In genomic region chr2:11362781-11363099, GRCh38 we compare ENCODE assay signal across 2 cellular contexts.
A peak's percentile ranks its signal among the peaks of the same experiment; 100 is the strongest.
TF ChIP-seq lines count a peak whose summit lies in the region.

No MANE protein-coding gene starts in this region.

TF ChIP-seq in SK-N-SH, 30 proteins besides CTCF, POLR2A, EP300 and RAD21:
- TF ChIP-seq PBX3 (IDR thresholded peaks at IDR 0.05) = 0 out of 2 replicates have a peak, but pooled peaks have one; percentile 32
- no peak for TF ChIP-seq CHD2 (IDR thresholded peaks at IDR 0.05; ENCODE audit: low read length, partially characterized antibody)

TF ChIP-seq in SK-N-SH treated with all-trans-retinoic acid at 6 μM for 48 hours, 23 proteins besides CTCF, POLR2A, EP300 and RAD21 (continued from another document):
- TF ChIP-seq, protein P1, sequence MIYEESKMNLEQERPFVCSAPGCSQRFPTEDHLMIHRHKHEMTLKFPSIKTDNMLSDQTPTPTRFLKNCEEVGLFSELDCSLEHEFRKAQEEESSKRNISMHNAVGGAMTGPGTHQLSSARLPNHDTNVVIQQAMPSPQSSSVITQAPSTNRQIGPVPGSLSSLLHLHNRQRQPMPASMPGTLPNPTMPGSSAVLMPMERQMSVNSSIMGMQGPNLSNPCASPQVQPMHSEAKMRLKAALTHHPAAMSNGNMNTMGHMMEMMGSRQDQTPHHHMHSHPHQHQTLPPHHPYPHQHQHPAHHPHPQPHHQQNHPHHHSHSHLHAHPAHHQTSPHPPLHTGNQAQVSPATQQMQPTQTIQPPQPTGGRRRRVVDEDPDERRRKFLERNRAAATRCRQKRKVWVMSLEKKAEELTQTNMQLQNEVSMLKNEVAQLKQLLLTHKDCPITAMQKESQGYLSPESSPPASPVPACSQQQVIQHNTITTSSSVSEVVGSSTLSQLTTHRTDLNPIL (CRISPR knock-in tag; IDR thresholded peaks at IDR 0.05; ENCODE audit: low read depth) = no peak
- TF ChIP-seq ZNF565 (CRISPR knock-in tag; conservative IDR thresholded peaks at IDR 0.05; ENCODE audit: low read depth) = no peak
- TF ChIP-seq, protein P2, sequence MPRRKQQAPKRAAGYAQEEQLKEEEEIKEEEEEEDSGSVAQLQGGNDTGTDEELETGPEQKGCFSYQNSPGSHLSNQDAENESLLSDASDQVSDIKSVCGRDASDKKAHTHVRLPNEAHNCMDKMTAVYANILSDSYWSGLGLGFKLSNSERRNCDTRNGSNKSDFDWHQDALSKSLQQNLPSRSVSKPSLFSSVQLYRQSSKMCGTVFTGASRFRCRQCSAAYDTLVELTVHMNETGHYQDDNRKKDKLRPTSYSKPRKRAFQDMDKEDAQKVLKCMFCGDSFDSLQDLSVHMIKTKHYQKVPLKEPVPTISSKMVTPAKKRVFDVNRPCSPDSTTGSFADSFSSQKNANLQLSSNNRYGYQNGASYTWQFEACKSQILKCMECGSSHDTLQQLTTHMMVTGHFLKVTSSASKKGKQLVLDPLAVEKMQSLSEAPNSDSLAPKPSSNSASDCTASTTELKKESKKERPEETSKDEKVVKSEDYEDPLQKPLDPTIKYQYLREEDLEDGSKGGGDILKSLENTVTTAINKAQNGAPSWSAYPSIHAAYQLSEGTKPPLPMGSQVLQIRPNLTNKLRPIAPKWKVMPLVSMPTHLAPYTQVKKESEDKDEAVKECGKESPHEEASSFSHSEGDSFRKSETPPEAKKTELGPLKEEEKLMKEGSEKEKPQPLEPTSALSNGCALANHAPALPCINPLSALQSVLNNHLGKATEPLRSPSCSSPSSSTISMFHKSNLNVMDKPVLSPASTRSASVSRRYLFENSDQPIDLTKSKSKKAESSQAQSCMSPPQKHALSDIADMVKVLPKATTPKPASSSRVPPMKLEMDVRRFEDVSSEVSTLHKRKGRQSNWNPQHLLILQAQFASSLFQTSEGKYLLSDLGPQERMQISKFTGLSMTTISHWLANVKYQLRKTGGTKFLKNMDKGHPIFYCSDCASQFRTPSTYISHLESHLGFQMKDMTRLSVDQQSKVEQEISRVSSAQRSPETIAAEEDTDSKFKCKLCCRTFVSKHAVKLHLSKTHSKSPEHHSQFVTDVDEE (CRISPR knock-in tag; IDR thresholded peaks at IDR 0.05) = no peak
